9 cellular contexts compared by ENCODE assay signal in the genomic region with DNA sequence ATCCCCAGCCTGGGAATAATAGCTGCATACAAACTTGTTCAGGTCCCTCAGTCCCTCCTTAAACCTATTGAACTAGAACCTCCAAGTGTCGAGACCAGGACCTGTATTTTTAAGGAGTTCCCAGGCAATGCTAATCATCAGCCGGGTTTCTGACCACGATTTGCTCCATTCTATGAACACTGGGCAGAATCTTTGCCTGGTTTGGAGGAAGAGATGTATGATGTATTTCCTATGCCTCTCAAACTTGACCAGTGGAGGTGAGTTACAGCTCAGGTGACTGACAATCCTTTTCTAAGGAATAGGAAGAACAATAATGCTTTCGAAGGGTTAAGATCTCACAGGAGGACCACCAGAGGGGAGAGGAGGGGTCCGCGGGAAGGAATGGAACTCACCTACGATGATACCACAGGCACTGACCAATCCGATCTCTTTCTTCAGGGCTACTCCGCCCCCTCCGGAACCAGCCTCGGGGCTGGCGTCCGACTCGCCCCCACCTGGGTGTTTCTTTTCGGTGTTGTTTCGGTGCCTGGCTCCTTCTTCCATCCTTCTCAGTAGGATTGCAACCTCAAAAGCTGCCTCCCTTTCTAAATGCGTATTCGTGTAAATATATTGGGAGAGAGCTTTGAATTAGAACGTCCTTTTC. TPM values are rescaled to one million over a fixed set of nuclear protein-coding genes. Genes with fewer than 3 reads are reported as not detected.
DNase-seq lines count a peak whose midpoint lies in the region; ATAC-seq and TF ChIP-seq lines count a peak whose summit lies in the region.
"Had no signal": no experiment of that assay in that cellular context is flagged by ENCODE, and none has a peak within 500 bp of the region (broad histone marks: within the 10 kb centered on the region; RNA-seq: fewer than 3 reads in every experiment).

No MANE protein-coding gene starts in this region.

- peaks cover 6 to 11% of the 10 kb centered on the region in 2 donors for H3K4me1 ChIP-seq in muscle layer of duodenum (ENCODE audit: control insufficient read depth in 1 of 2, insufficient read depth in 2 of 2, low read length in 2 of 2)
- H3K4me1 ChIP-seq in thoracic aorta (ENCODE audit: control insufficient read depth in 1 of 2, low read depth in 2 of 2): peaks cover 3 to 33% of the 10 kb centered on the region in 2 donors

- H3K36me3 ChIP-seq in muscle layer of duodenum (ENCODE audit: control insufficient read depth in 1 of 2, insufficient read depth in 2 of 2, low read length in 2 of 2) (no peaks in the 10 kb centered on the region), thoracic aorta (no peaks in the 10 kb centered on the region)
- H3K36me3 ChIP-seq: BLaER1 treated with 17β-estradiol and CSF1 and Interleukin-3, amounts not matched to agents 10 nM and 100 nM had no signal

- H3K9me3 ChIP-seq in muscle layer of duodenum (ENCODE audit: control insufficient read depth in 1 of 2, low read length in 2 of 2) (no peaks in the 10 kb centered on the region), thoracic aorta (no peaks in the 10 kb centered on the region)

- peak; percentile 64 for ATAC-seq in esophagus mucosa
- ATAC-seq in thoracic aorta (ENCODE audit: insufficient number of reproducible peaks, low FRiP score, low read depth): no peak

- peak; percentile 26 for DNase-seq in NCI-H1694 treated with DMSO at 0.1 percent for 48 hours (lab: John Stamatoyannopoulos, UW)
- DNase-seq in NCI-H1694 (lab: John Stamatoyannopoulos, UW): no peak
- peak; percentile 15 to 16 for DNase-seq in activated CD4-positive, alpha-beta T cell treated with anti-CD3 and anti-CD28 coated beads, Interleukin-2, amount 50 U/mL, for 24 hours (ENCODE audit: low read depth in 1 of 2, low spot score in 1 of 2)
- no peak for DNase-seq in thoracic aorta (ENCODE audit: low spot score)
- DNase-seq in SKM-1 treated with dmso at 0.1 percent for 144 hours (lab: John Stamatoyannopoulos, UW; ENCODE audit: unreplicated experiment): no peak
- no peak for DNase-seq in AML-193 (lab: John Stamatoyannopoulos, UW)

- H3K27me3 ChIP-seq in muscle layer of duodenum (ENCODE audit: low read depth, low read length): no peaks in the 10 kb centered on the region
- H3K27me3 ChIP-seq in thoracic aorta (replicated peaks; ENCODE audit: insufficient read depth): no peaks in the 10 kb centered on the region

- no peak for TF ChIP-seq CTCF in thoracic aorta (IDR thresholded peaks at IDR 0.05)

- H3K27ac ChIP-seq in muscle layer of duodenum (ENCODE audit: low read length) (peak overlapping the region; percentile 40), thoracic aorta (peak overlapping the region; percentile 31 to 55)

- H3K4me3 ChIP-seq in muscle layer of duodenum (ENCODE audit: low read depth in 1 of 2, low read length in 2 of 2) (peak overlapping the region; percentile 79 to 92), thoracic aorta (peak overlapping the region; percentile 80)

RNA-seq across cellular contexts. Expression of gene SLC7A8, which starts 1.0 kb away (rescaled TPM):
- total RNA-seq in esophagus mucosa: 51.1 TPM
- 10 to 100 TPM; 18.4 to 28.0 TPM for total RNA-seq in thoracic aorta

RNA-seq across cellular contexts. Expression of gene RNF212B, which starts 55.2 kb away (rescaled TPM):
- total RNA-seq in esophagus mucosa (not detected), thoracic aorta (not detected)

Comparison
In these comparisons a context has a peak if more than half of its experiments do, and no peak if none do; other contexts are left out.
1. DNase-seq: peak in NCI-H1694 treated with DMSO at 0.1 percent for 48 hours (single experiment) and activated CD4-positive, alpha-beta T cell treated with anti-CD3 and anti-CD28 coated beads, Interleukin-2, amount 50 U/mL, for 24 hours (2 of 2); none in NCI-H1694 (single experiment), thoracic aorta (single experiment), SKM-1 treated with dmso at 0.1 percent for 144 hours (single experiment) and AML-193 (0 of 2).